In genomic region chr6:163554663-163555062, GRCh38 we compare ENCODE assay signal across 9 cellular contexts.
DNase-seq lines count a peak whose midpoint lies in the region; ATAC-seq and TF ChIP-seq lines count a peak whose summit lies in the region.
"Had no signal": no experiment of that assay in that cellular context is flagged by ENCODE, and none has a peak within 500 bp of the region (broad histone marks: within the 10 kb centered on the region; RNA-seq: fewer than 3 reads in every experiment).

No MANE protein-coding gene starts in this region.

- H3K27me3 ChIP-seq in fibroblast of lung (ENCODE audit: control insufficient read depth, insufficient read depth, low read length): no peaks in the 10 kb centered on the region

- peaks cover 29% of the 10 kb centered on the region for H3K79me2 ChIP-seq in fibroblast of lung (ENCODE audit: control insufficient read depth, insufficient read depth, low read length)

- peaks cover 9% of the 10 kb centered on the region for H3K36me3 Mint-ChIP-seq in activated CD8-positive, alpha-beta memory T cell treated with anti-CD3 and anti-CD28 coated beads, Interleukin-2, amount 10 ng/mL, durations not matched to agents 7 days and 5 days

- no peaks in the 10 kb centered on the region for H3K9me3 Mint-ChIP-seq in activated CD8-positive, alpha-beta memory T cell treated with anti-CD3 and anti-CD28 coated beads, Interleukin-2, amount 10 ng/mL, durations not matched to agents 7 days and 5 days (ENCODE audit: low read depth)
- H3K9me3 Mint-ChIP-seq: natural killer cell treated with Interleukin-12 subunit alpha and Interleukin-12 subunit beta and Interleukin-15 and Interleukin-18, amount 100 ng/mL, for 72 hours had no signal

- H3K9ac ChIP-seq in fibroblast of lung (ENCODE audit: insufficient read depth, low read length): no peak overlapping the region

- peak; percentile 45 for ATAC-seq in activated CD8-positive, alpha-beta memory T cell treated with anti-CD3 and anti-CD28 coated beads, Interleukin-2, amount 10 ng/mL, durations not matched to agents 7 days and 5 days
- no peak for ATAC-seq in GM21515 (IDR thresholded peaks at IDR 0.05; ENCODE audit: unreplicated experiment)

- H3K4me1 Mint-ChIP-seq in activated CD8-positive, alpha-beta memory T cell treated with anti-CD3 and anti-CD28 coated beads, Interleukin-2, amount 10 ng/mL, durations not matched to agents 7 days and 5 days: peaks cover 3% of the 10 kb centered on the region

- no peaks in the 10 kb centered on the region for H4K20me1 ChIP-seq in fibroblast of lung (ENCODE audit: control insufficient read depth, extremely low read depth, insufficient read depth, low read length)

- no peak overlapping the region for H3K27ac ChIP-seq in fibroblast of lung (ENCODE audit: insufficient read depth, low read length)

- H3K4me2 ChIP-seq in fibroblast of lung (ENCODE audit: extremely low read depth, insufficient read depth, low read length): no peak overlapping the region

- TF ChIP-seq CTCF in GM20000 (IDR thresholded peaks at IDR 0.05; ENCODE audit: extremely low read depth, missing control alignments) (peak; percentile 21), fibroblast of lung (conservative IDR thresholded peaks at IDR 0.05 in 1 of 2, IDR thresholded peaks at IDR 0.05 in 1 of 2; ENCODE audit: low read depth in 1 of 2, low read length in 2 of 2) (peak; percentile 61 to 67)

- DNase-seq in AML-193 (lab: John Stamatoyannopoulos, UW): peak; percentile 42 to 55
- peak; percentile 27 for DNase-seq in GM20000 (ENCODE audit: low spot score)
- peak; percentile 5 for DNase-seq in NCI-H1694 treated with DMSO at 0.1 percent for 48 hours (lab: John Stamatoyannopoulos, UW)
- DNase-seq in activated CD8-positive, alpha-beta memory T cell treated with anti-CD3 and anti-CD28 coated beads, Interleukin-2, amount 10 ng/mL, durations not matched to agents 7 days and 5 days: peak; percentile 70
- peak; percentile 16 to 57 for DNase-seq in fibroblast of lung (ENCODE audit: low read depth in 2 of 2)
- DNase-seq in pons (ENCODE audit: low spot score): peak; percentile 58
- no peak for DNase-seq in OCI-M2 (lab: John Stamatoyannopoulos, UW; ENCODE audit: unreplicated experiment)

- no peak overlapping the region for H2AFZ ChIP-seq in fibroblast of lung (ENCODE audit: low read length)

- H3K4me3 ChIP-seq in fibroblast of lung (replicated peaks in 1 of 4; ENCODE audit: control extremely low read depth in 1 of 4, insufficient read depth in 1 of 4, low read depth in 3 of 4, low read length in 4 of 4): no peak overlapping the region

- H3K4me3 Mint-ChIP-seq in activated CD8-positive, alpha-beta memory T cell treated with anti-CD3 and anti-CD28 coated beads, Interleukin-2, amount 10 ng/mL, durations not matched to agents 7 days and 5 days: no peak overlapping the region
- H3K4me3 Mint-ChIP-seq: natural killer cell treated with Interleukin-12 subunit alpha and Interleukin-12 subunit beta and Interleukin-15 and Interleukin-18, amount 100 ng/mL, for 72 hours had no signal

- H3K27ac Mint-ChIP-seq in activated CD8-positive, alpha-beta memory T cell treated with anti-CD3 and anti-CD28 coated beads, Interleukin-2, amount 10 ng/mL, durations not matched to agents 7 days and 5 days: no peak overlapping the region
- H3K27ac Mint-ChIP-seq: natural killer cell treated with Interleukin-12 subunit alpha and Interleukin-12 subunit beta and Interleukin-15 and Interleukin-18, amount 100 ng/mL, for 72 hours had no signal

- H3K9me3 ChIP-seq in fibroblast of lung (ENCODE audit: control insufficient read depth, insufficient read depth, low read depth, low read length): no peaks in the 10 kb centered on the region

- no peaks in the 10 kb centered on the region for H3K36me3 ChIP-seq in fibroblast of lung (ENCODE audit: control insufficient read depth, insufficient read depth, low read length)

- CTCF ChIA-PET in activated CD8-positive, alpha-beta memory T cell treated with anti-CD3 and anti-CD28 coated beads, Interleukin-2, amount 10 ng/mL, durations not matched to agents 7 days and 5 days (lab: Charles Lee): interaction anchor here (0.9 to 1.5 kb wide), 6 partner anchors 10 to 133 kb away, joined by 3 to 6 read pairs (median 4); no protein-coding TSS in a partner anchor

- no peaks in the 10 kb centered on the region for H3K4me1 ChIP-seq in fibroblast of lung (ENCODE audit: control insufficient read depth, extremely low read depth, insufficient read depth, low read length)

- H3K27me3 Mint-ChIP-seq in activated CD8-positive, alpha-beta memory T cell treated with anti-CD3 and anti-CD28 coated beads, Interleukin-2, amount 10 ng/mL, durations not matched to agents 7 days and 5 days: no peaks in the 10 kb centered on the region
- H3K27me3 Mint-ChIP-seq: natural killer cell treated with Interleukin-12 subunit alpha and Interleukin-12 subunit beta and Interleukin-15 and Interleukin-18, amount 100 ng/mL, for 72 hours had no signal
